In genomic region chrX:46575586-46575985, GRCh38 we compare ENCODE assay signal across 8 cellular contexts. TPM values are rescaled to one million over a fixed set of nuclear protein-coding genes. Genes with fewer than 3 reads are reported as not detected.
DNase-seq lines count a peak whose midpoint lies in the region; ATAC-seq and TF ChIP-seq lines count a peak whose summit lies in the region.

No MANE protein-coding gene starts in this region.

- TF ChIP-seq CTCF in liver (IDR thresholded peaks at IDR 0.05; ENCODE audit: low read depth, low read length, missing input control) (no peak), tibial artery (IDR thresholded peaks at IDR 0.05) (no peak), PC-9 (conservative IDR thresholded peaks at IDR 0.05) (no peak)

- 16% methylated on average over 6 of the region's 6 CpGs for WGBS in liver

- H4K20me1 ChIP-seq in PC-9 (ENCODE audit: insufficient read depth): no peaks in the 10 kb centered on the region

- intact Hi-C loops in tibial artery (cut with DNase I; ENCODE audit: low total_unique reads): no loop called here
- intact Hi-C loops in PC-9 (cut with micrococcal nuclease; ENCODE audit: unreplicated experiment): no loop called here

- CTCF ChIA-PET in PC-9 (lab: Charles Lee): no interaction called here

- H3K9ac ChIP-seq in liver (ENCODE audit: low read depth in 1 of 2, low read length in 2 of 2): peak overlapping the region; percentile 32 to 67

- peak overlapping the region; percentile 50 to 68 (median 58) for H3K4me3 ChIP-seq in liver (ENCODE audit: low read depth in 1 of 3, low read length in 3 of 3)
- peak overlapping the region; percentile 60 to 73 for H3K4me3 ChIP-seq in tibial artery
- H3K4me3 ChIP-seq in PC-9: no peak overlapping the region

- POLR2A ChIA-PET in PC-9 (lab: Charles Lee; ENCODE audit: unreplicated experiment): no interaction called here

- no peak overlapping the region for H2AFZ ChIP-seq in PC-9

- no peaks in the 10 kb centered on the region for H3K9me2 ChIP-seq in PC-9 (ENCODE audit: insufficient read depth)

- no peaks in the 10 kb centered on the region for H3K79me2 ChIP-seq in PC-9 (ENCODE audit: low read depth)

- no peak for TF ChIP-seq RAD21 in liver (IDR thresholded peaks at IDR 0.05)

- H3K4me2 ChIP-seq in PC-9: no peak overlapping the region

- ATAC-seq in activated T-cell treated with anti-CD3 and anti-CD28 coated beads, Interleukin-2, amount 50 U/mL, for 72 hours (replicated peaks in 1 of 2): no peak
- no peak for ATAC-seq in activated naive CD8-positive, alpha-beta T cell treated with anti-CD3 and anti-CD28 coated beads, Interleukin-2, amount 50 U/mL, for 24 hours

- H3K27ac ChIP-seq in liver (ENCODE audit: low read depth in 1 of 2, low read length in 2 of 2) (peak overlapping the region; percentile 51 to 64), tibial artery (peak overlapping the region; percentile 0 to 35), PC-9 (no peak overlapping the region)

- no peaks in the 10 kb centered on the region for H3K9me3 Mint-ChIP-seq in activated T-cell treated with anti-CD3 and anti-CD28 coated beads, Interleukin-2, amount 50 U/mL, for 72 hours
- H3K9me3 Mint-ChIP-seq in activated naive CD8-positive, alpha-beta T cell treated with anti-CD3 and anti-CD28 coated beads, Interleukin-2, amount 50 U/mL, for 24 hours: no peaks in the 10 kb centered on the region

- H3K4me1 ChIP-seq in liver (ENCODE audit: control insufficient read depth in 4 of 4, insufficient read depth in 4 of 4, low read length in 3 of 4): peaks cover 3 to 35% (median 21%) of the 10 kb centered on the region in 4 donors
- H3K4me1 ChIP-seq in tibial artery: peaks cover 0 to 23% (median 0%) of the 10 kb centered on the region in 4 donors
- no peaks in the 10 kb centered on the region for H3K4me1 ChIP-seq in PC-9 (replicated peaks; ENCODE audit: insufficient read depth)

- no peaks in the 10 kb centered on the region for H3F3A ChIP-seq in PC-9 (ENCODE audit: insufficient read depth, low read depth)

- H3K36me3 ChIP-seq in liver (ENCODE audit: control insufficient read depth in 4 of 4, insufficient read depth in 3 of 4, low read depth in 1 of 4, low read length in 3 of 4): no peaks in the 10 kb centered on the region
- H3K36me3 ChIP-seq in tibial artery: no peaks in the 10 kb centered on the region
- H3K36me3 ChIP-seq in PC-9 (ENCODE audit: low read depth): no peaks in the 10 kb centered on the region

- no peak overlapping the region for H3K27ac Mint-ChIP-seq in activated T-cell treated with anti-CD3 and anti-CD28 coated beads, Interleukin-2, amount 50 U/mL, for 72 hours
- H3K27ac Mint-ChIP-seq in activated naive CD8-positive, alpha-beta T cell treated with anti-CD3 and anti-CD28 coated beads, Interleukin-2, amount 50 U/mL, for 24 hours: no peak overlapping the region

- no TSS peak for BruUV-seq in PC-9 (replicated peaks; lab: Mats Ljungman, UMichigan)

- peaks cover 55% of the 10 kb centered on the region for H3K4me1 Mint-ChIP-seq in activated T-cell treated with anti-CD3 and anti-CD28 coated beads, Interleukin-2, amount 50 U/mL, for 72 hours (ENCODE audit: low read depth)
- peaks cover 51% of the 10 kb centered on the region for H3K4me1 Mint-ChIP-seq in activated naive CD8-positive, alpha-beta T cell treated with anti-CD3 and anti-CD28 coated beads, Interleukin-2, amount 50 U/mL, for 24 hours

- H3K27me3 Mint-ChIP-seq in activated T-cell treated with anti-CD3 and anti-CD28 coated beads, Interleukin-2, amount 50 U/mL, for 72 hours (ENCODE audit: low read depth): peaks cover 8% of the 10 kb centered on the region
- peaks cover 8% of the 10 kb centered on the region for H3K27me3 Mint-ChIP-seq in activated naive CD8-positive, alpha-beta T cell treated with anti-CD3 and anti-CD28 coated beads, Interleukin-2, amount 50 U/mL, for 24 hours

- H3K4me3 Mint-ChIP-seq in activated T-cell treated with anti-CD3 and anti-CD28 coated beads, Interleukin-2, amount 50 U/mL, for 72 hours: peak overlapping the region; percentile 86 to 88
- peak overlapping the region; percentile 73 for H3K4me3 Mint-ChIP-seq in activated naive CD8-positive, alpha-beta T cell treated with anti-CD3 and anti-CD28 coated beads, Interleukin-2, amount 50 U/mL, for 24 hours

- no peaks in the 10 kb centered on the region for H3K9me3 ChIP-seq in liver (ENCODE audit: control insufficient read depth in 4 of 4, low read length in 3 of 4)
- H3K9me3 ChIP-seq in tibial artery: no peaks in the 10 kb centered on the region
- no peaks in the 10 kb centered on the region for H3K9me3 ChIP-seq in PC-9 (ENCODE audit: insufficient read depth, low read depth)

- DNase-seq in activated T-cell treated with anti-CD3 and anti-CD28 coated beads, Interleukin-2, amount 50 U/mL, for 72 hours: no peak
- no peak for DNase-seq in activated T-cell treated with anti-CD3 and anti-CD28 coated beads, Interleukin-2, amount 50 U/mL, for 1 hour
- no peak for DNase-seq in activated naive CD8-positive, alpha-beta T cell treated with anti-CD3 and anti-CD28 coated beads, Interleukin-2, amount 50 U/mL, for 24 hours
- DNase-seq in tibial artery (no peak), PC-9 (no peak), iPS-NIHi11 (ENCODE audit: low spot score) (no peak), ureter (ENCODE audit: low spot score) (no peak)

- H3K27me3 ChIP-seq in liver (ENCODE audit: control insufficient read depth in 4 of 4, insufficient read depth in 4 of 4, low read length in 3 of 4) (no peaks in the 10 kb centered on the region), tibial artery (no peaks in the 10 kb centered on the region), PC-9 (ENCODE audit: insufficient read depth, low read depth) (no peaks in the 10 kb centered on the region)

- H3K36me3 Mint-ChIP-seq in activated T-cell treated with anti-CD3 and anti-CD28 coated beads, Interleukin-2, amount 50 U/mL, for 72 hours (ENCODE audit: insufficient read depth in 2 of 2): peaks cover 0 to 5% of the 10 kb centered on the region in 2 donors
- H3K36me3 Mint-ChIP-seq in activated naive CD8-positive, alpha-beta T cell treated with anti-CD3 and anti-CD28 coated beads, Interleukin-2, amount 50 U/mL, for 24 hours (ENCODE audit: low read depth): peaks cover 2% of the 10 kb centered on the region

TF ChIP-seq in liver, 16 proteins besides CTCF, POLR2A, EP300 and RAD21 (continues in another document):
- TF ChIP-seq FOXA1 (IDR thresholded peaks at IDR 0.05) (no peak), MAX (IDR thresholded peaks at IDR 0.05) (no peak), FOXA2 (IDR thresholded peaks at IDR 0.05) (no peak), HNF4A (conservative IDR thresholded peaks at IDR 0.05) (no peak), SP1 (IDR thresholded peaks at IDR 0.05) (no peak), YY1 (IDR thresholded peaks at IDR 0.05) (no peak), NR2F2 (IDR thresholded peaks at IDR 0.05) (no peak), REST (IDR thresholded peaks at IDR 0.05) (no peak), GABPA (IDR thresholded peaks at IDR 0.05 in 1 of 2, conservative IDR thresholded peaks at IDR 0.05 in 1 of 2) (no peak), RXRA (IDR thresholded peaks at IDR 0.05) (no peak), EGR1 (IDR thresholded peaks at IDR 0.05; ENCODE audit: low read depth in 2 of 2) (no peak)

RNA-seq across cellular contexts. Expression of gene CHST7, which starts 2.0 kb away (rescaled TPM):
- total RNA-seq in activated T-cell treated with anti-CD3 and anti-CD28 coated beads, Interleukin-2, amount 50 U/mL, for 72 hours: 1 to 10 TPM; 3.5 to 6.7 TPM
- total RNA-seq in liver (10 to 100 TPM in 1 of 2 donors, 1 to 10 TPM in 1; 5.8 to 13.2 TPM), PC-9 (2021) (0.94 and 1.1 TPM in 2 replicates), ureter (7.8 TPM)
- polyA plus RNA-seq in liver: 1 to 10 TPM; 2.9 to 5.7 TPM

RNA-seq across cellular contexts. Expression of gene ZNF674, which starts 30.4 kb away (rescaled TPM):
- total RNA-seq in activated T-cell treated with anti-CD3 and anti-CD28 coated beads, Interleukin-2, amount 50 U/mL, for 72 hours: 1 to 10 TPM; 3.7 to 4.3 TPM
- total RNA-seq in liver (1 to 10 TPM; 2.2 to 3.6 TPM), PC-9 (2021) (3.9 and 4.0 TPM in 2 replicates), ureter (8.5 TPM)
- 1 to 10 TPM in 1 of 2 donors, under 1 TPM in 1; 0.84 to 2.0 TPM for polyA plus RNA-seq in liver
